1 cellular context compared by ENCODE assay signal in the genomic region with DNA sequence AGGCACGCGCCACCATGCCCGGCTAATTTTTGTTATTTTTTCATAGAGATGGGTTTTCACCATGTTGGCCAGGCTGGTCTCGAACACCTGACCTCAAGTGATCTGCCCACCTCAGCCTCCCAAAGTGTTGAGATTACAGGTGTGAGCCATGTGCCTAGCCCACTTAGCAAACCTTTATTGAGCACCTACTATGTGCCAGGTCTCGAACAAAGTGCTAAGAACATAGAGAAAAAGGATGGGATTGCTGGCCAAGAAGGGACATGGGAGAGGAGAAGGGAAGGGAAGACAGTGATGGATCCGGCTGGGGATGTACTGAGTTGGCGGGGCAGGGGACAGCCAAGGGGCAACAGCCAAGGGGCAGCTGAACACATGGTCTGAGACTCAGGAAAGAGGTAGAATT.
TF ChIP-seq lines count a peak whose summit lies in the region.

No MANE protein-coding gene starts in this region.

TF ChIP-seq in HepG2, 621 proteins besides CTCF, POLR2A, EP300 and RAD21:
- no peak for TF ChIP-seq MAF1 (CRISPR knock-in tag; IDR thresholded peaks at IDR 0.05; ENCODE audit: borderline replicate concordance)
- no peak for TF ChIP-seq GZF1 (CRISPR knock-in tag; IDR thresholded peaks at IDR 0.05)
- TF ChIP-seq ZNF234 (CRISPR knock-in tag; conservative IDR thresholded peaks at IDR 0.05) = no peak
- no peak for TF ChIP-seq SNRNP70 (IDR thresholded peaks at IDR 0.05; ENCODE audit: low read depth, low read length)
- no peak for TF ChIP-seq ZNF564 (CRISPR knock-in tag; IDR thresholded peaks at IDR 0.05)
- no peak for TF ChIP-seq SMAD1 (CRISPR knock-in tag; IDR thresholded peaks at IDR 0.05; ENCODE audit: borderline replicate concordance, low read depth)
- no peak for TF ChIP-seq NFIB (CRISPR knock-in tag; IDR thresholded peaks at IDR 0.05; ENCODE audit: borderline replicate concordance)
- no peak for TF ChIP-seq ETV6 (CRISPR knock-in tag; conservative IDR thresholded peaks at IDR 0.05)
- TF ChIP-seq ELF1 (CRISPR knock-in tag; IDR thresholded peaks at IDR 0.05) = no peak
- TF ChIP-seq, protein P1, sequence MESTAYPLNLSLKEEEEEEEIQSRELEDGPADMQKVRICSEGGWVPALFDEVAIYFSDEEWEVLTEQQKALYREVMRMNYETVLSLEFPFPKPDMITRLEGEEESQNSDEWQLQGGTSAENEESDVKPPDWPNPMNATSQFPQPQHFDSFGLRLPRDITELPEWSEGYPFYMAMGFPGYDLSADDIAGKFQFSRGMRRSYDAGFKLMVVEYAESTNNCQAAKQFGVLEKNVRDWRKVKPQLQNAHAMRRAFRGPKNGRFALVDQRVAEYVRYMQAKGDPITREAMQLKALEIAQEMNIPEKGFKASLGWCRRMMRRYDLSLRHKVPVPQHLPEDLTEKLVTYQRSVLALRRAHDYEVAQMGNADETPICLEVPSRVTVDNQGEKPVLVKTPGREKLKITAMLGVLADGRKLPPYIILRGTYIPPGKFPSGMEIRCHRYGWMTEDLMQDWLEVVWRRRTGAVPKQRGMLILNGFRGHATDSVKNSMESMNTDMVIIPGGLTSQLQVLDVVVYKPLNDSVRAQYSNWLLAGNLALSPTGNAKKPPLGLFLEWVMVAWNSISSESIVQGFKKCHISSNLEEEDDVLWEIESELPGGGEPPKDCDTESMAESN (CRISPR knock-in tag; conservative IDR thresholded peaks at IDR 0.05) = no peak
- no peak for TF ChIP-seq MTF2 (CRISPR knock-in tag; IDR thresholded peaks at IDR 0.05; ENCODE audit: borderline replicate concordance)
